ENCODE assay signal across 19 cellular contexts in the genomic region with DNA sequence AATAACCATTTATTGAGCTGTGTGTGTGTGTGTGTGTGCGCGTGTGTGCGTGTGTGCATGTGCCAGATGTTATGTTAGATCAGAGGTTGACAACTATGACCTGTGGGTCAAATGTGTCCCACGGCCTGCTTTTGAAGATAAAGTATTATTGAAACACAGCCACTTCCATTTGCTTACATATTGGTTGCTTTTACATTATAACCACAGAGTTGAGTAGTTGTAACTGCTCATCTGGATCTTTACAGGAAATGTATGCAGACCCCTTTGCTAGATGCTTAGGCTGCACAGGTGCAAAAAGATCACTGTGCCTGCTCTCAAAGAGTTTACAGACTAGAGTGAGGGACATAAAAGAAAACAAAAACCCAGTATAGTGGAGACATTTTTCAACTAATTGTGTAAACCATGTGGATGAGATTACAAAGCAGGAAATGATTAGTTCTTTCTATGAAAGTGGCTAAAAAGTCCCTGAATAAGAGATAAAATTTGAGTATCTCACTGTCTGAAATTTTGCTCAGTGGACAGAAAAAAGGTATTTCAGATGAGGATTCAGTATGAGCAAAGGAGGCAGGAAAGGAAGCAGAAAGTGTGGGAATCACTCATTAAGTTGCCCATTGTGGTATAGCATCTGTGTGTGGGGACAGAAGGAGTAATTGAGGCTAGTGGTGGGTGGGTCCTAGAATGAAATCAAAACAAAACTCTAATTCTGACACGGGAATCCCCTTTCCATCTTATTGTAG.
DNase-seq lines count a peak whose midpoint lies in the region; ATAC-seq and TF ChIP-seq lines count a peak whose summit lies in the region.
"Had no signal": no experiment of that assay in that cellular context is flagged by ENCODE, and none has a peak within 500 bp of the region (broad histone marks: within the 10 kb centered on the region; RNA-seq: fewer than 3 reads in every experiment).

No MANE protein-coding gene starts in this region.

- no peak overlapping the region for H3K4me2 ChIP-seq in H9 (ENCODE audit: insufficient read depth, insufficient read length, low read length)

- H2AFZ ChIP-seq in H9 (ENCODE audit: low read length), result no peak overlapping the region
- H2AFZ ChIP-seq: parathyroid adenoma had no signal

- no peak overlapping the region for H2BK12ac ChIP-seq in H9 (ENCODE audit: insufficient read length, low read depth, low read length)

- ATAC-seq in GM18907 (IDR thresholded peaks at IDR 0.05; ENCODE audit: unreplicated experiment) (peak; percentile 53), HG02884 (IDR thresholded peaks at IDR 0.05; ENCODE audit: unreplicated experiment) (peak; percentile 69)
- ATAC-seq in stimulated activated effector memory CD8-positive, alpha-beta T cell treated with anti-CD3 and anti-CD28 coated beads, Interleukin-12 subunit alpha, Interleukin-12 subunit beta, amount 100 ng/mL, for 72 hours, result peak; percentile 95
- ATAC-seq: mucosa of descending colon had no signal

- H2AK5ac ChIP-seq in H9 (ENCODE audit: insufficient read length, low read length), result no peak overlapping the region

- H3K79me2 ChIP-seq in H9 (ENCODE audit: insufficient read depth, low read length), result no peaks in the 10 kb centered on the region
- H3K79me2 ChIP-seq: parathyroid adenoma had no signal

- H2BK5ac ChIP-seq in H9 (ENCODE audit: insufficient read length, low read length), result no peak overlapping the region

- TF ChIP-seq CTCF in GM13976 (IDR thresholded peaks at IDR 0.05; ENCODE audit: borderline replicate concordance, control extremely low read depth, extremely low read depth, insufficient read depth, missing control alignments), result no peak
- no peak for TF ChIP-seq CTCF in H9 (conservative IDR thresholded peaks at IDR 0.05)

- H3K23me2 ChIP-seq in H9 (ENCODE audit: insufficient read length, low read depth, low read length, poor library complexity, severe bottlenecking), result no peaks in the 10 kb centered on the region

- no peak overlapping the region for H3K18ac ChIP-seq in H9 (ENCODE audit: insufficient read length, low read depth, low read length)

- H3K9ac ChIP-seq in H9 (ENCODE audit: extremely low read depth, insufficient read length, low read length), result no peak overlapping the region
- H3K9ac ChIP-seq: parathyroid adenoma had no signal

- no peak overlapping the region for H3K27ac Mint-ChIP-seq in stimulated activated effector memory CD8-positive, alpha-beta T cell treated with anti-CD3 and anti-CD28 coated beads, Interleukin-12 subunit alpha, Interleukin-12 subunit beta, amount 100 ng/mL, for 72 hours
- H3K27ac Mint-ChIP-seq in H9, result no peak overlapping the region
- H3K27ac Mint-ChIP-seq: activated B cell treated with CpG ODN at 0.5 μM for 24 hours had no signal

- H3K9me3 Mint-ChIP-seq in stimulated activated effector memory CD8-positive, alpha-beta T cell treated with anti-CD3 and anti-CD28 coated beads, Interleukin-12 subunit alpha, Interleukin-12 subunit beta, amount 100 ng/mL, for 72 hours, result no peaks in the 10 kb centered on the region
- no peaks in the 10 kb centered on the region for H3K9me3 Mint-ChIP-seq in H9
- H3K9me3 Mint-ChIP-seq: activated B cell treated with CpG ODN at 0.5 μM for 24 hours had no signal

- no peaks in the 10 kb centered on the region for H3K27me3 Mint-ChIP-seq in H9 (ENCODE audit: low read depth)

- H4K91ac ChIP-seq in H9 (ENCODE audit: insufficient read length, low read depth, low read length), result no peak overlapping the region

- peaks cover 9% of the 10 kb centered on the region for H3K4me1 Mint-ChIP-seq in stimulated activated effector memory CD8-positive, alpha-beta T cell treated with anti-CD3 and anti-CD28 coated beads, Interleukin-12 subunit alpha, Interleukin-12 subunit beta, amount 100 ng/mL, for 72 hours
- no peaks in the 10 kb centered on the region for H3K4me1 Mint-ChIP-seq in H9

- DNase-seq in GM13976 (ENCODE audit: low spot score) (peak; percentile 39), NCI-H1694 treated with DMSO at 0.1 percent for 48 hours (lab: John Stamatoyannopoulos, UW) (no peak), H9 (no peak)
- DNase-seq in stimulated activated effector memory CD8-positive, alpha-beta T cell treated with anti-CD3 and anti-CD28 coated beads, Interleukin-12 subunit alpha, Interleukin-12 subunit beta, amount 100 ng/mL, for 72 hours (ENCODE audit: low spot score in 2 of 2), result peak in 1 of 2 donors; percentile 59
- DNase-seq in effector memory CD4-positive, alpha-beta T cell, result no peak
- DNase-seq: activated B cell treated with CpG ODN at 0.5 μM for 24 hours; activated CD8-positive, alpha-beta memory T cell treated with anti-CD3 and anti-CD28 coated beads, Interleukin-2, amount 50 U/mL, for 4 hours; C1 segment of cervical spinal cord; DND-41; effector CD4-positive, alpha-beta T cell; hypothalamus; mucosa of descending colon; NCI-H1092; small intestine; stomach had no signal

- no peaks in the 10 kb centered on the region for H3K36me3 Mint-ChIP-seq in stimulated activated effector memory CD8-positive, alpha-beta T cell treated with anti-CD3 and anti-CD28 coated beads, Interleukin-12 subunit alpha, Interleukin-12 subunit beta, amount 100 ng/mL, for 72 hours
- no peaks in the 10 kb centered on the region for H3K36me3 Mint-ChIP-seq in H9 (ENCODE audit: insufficient read depth in 1 of 3, low read depth in 3 of 3)

- H3K4me3 Mint-ChIP-seq in stimulated activated effector memory CD8-positive, alpha-beta T cell treated with anti-CD3 and anti-CD28 coated beads, Interleukin-12 subunit alpha, Interleukin-12 subunit beta, amount 100 ng/mL, for 72 hours, result no peak overlapping the region
- no peak overlapping the region for H3K4me3 Mint-ChIP-seq in H9
- H3K4me3 Mint-ChIP-seq: activated B cell treated with CpG ODN at 0.5 μM for 24 hours had no signal

- H4K20me1 ChIP-seq in H9 (ENCODE audit: control insufficient read depth, insufficient read depth, insufficient read length), result no peaks in the 10 kb centered on the region

- no peak overlapping the region for H2BK20ac ChIP-seq in H9 (ENCODE audit: low read depth, low read length, poor library complexity, severe bottlenecking)

- no peaks in the 10 kb centered on the region for H3K4me1 ChIP-seq in effector memory CD4-positive, alpha-beta T cell (ENCODE audit: control insufficient read depth, insufficient read depth, low read length, poor library complexity, severe bottlenecking)
- no peaks in the 10 kb centered on the region for H3K4me1 ChIP-seq in H9 (ENCODE audit: insufficient read depth, low read length)
- H3K4me1 ChIP-seq: parathyroid adenoma, stomach had no signal

- no peak overlapping the region for H3K23ac ChIP-seq in H9 (ENCODE audit: insufficient read length, low read depth, low read length)

- H4K5ac ChIP-seq in H9 (ENCODE audit: insufficient read length, low read depth, low read length), result no peak overlapping the region

- in situ Hi-C loops in GM13976 (cut with MboI; ENCODE audit: low sequenced_read_pairs, unreplicated experiment), result no loop called here

- no peaks in the 10 kb centered on the region for H3K79me1 ChIP-seq in H9 (ENCODE audit: insufficient read depth, low read depth, low read length, poor library complexity, severe bottlenecking)

- no peaks in the 10 kb centered on the region for H3K9me3 ChIP-seq in effector memory CD4-positive, alpha-beta T cell (ENCODE audit: control insufficient read depth, low read length)
- no peaks in the 10 kb centered on the region for H3K9me3 ChIP-seq in H9 (ENCODE audit: control insufficient read depth, low read depth, low read length)
- H3K9me3 ChIP-seq: mucosa of descending colon, stomach had no signal

- H4K8ac ChIP-seq in H9 (replicated peaks; ENCODE audit: insufficient read length, low read depth, low read length), result no peak overlapping the region

- H3K27me3 ChIP-seq in effector memory CD4-positive, alpha-beta T cell (replicated peaks; ENCODE audit: control insufficient read depth, insufficient read depth, low read length, poor library complexity, severe bottlenecking), result no peaks in the 10 kb centered on the region
- no peaks in the 10 kb centered on the region for H3K27me3 ChIP-seq in H9 (ENCODE audit: insufficient read depth, low read length)
- H3K27me3 ChIP-seq: stomach had no signal

- H3K4ac ChIP-seq in H9 (ENCODE audit: low read depth, low read length), result no peak overlapping the region

- H3K14ac ChIP-seq in H9 (ENCODE audit: insufficient read depth, low read length), result no peak overlapping the region

- no peaks in the 10 kb centered on the region for H3K36me3 ChIP-seq in effector memory CD4-positive, alpha-beta T cell (ENCODE audit: control insufficient read depth, insufficient read depth, low read length)
- H3K36me3 ChIP-seq: stomach had no signal

- no peak overlapping the region for H3K27ac ChIP-seq in effector memory CD4-positive, alpha-beta T cell (ENCODE audit: insufficient read depth, low read length, poor library complexity, severe bottlenecking)
- no peak overlapping the region for H3K27ac ChIP-seq in H9 (ENCODE audit: insufficient read length, low read depth, low read length)
- H3K27ac ChIP-seq: parathyroid adenoma, RWPE1, stomach had no signal

- no peak overlapping the region for H2BK120ac ChIP-seq in H9 (ENCODE audit: low read depth, low read length, poor library complexity, severe bottlenecking)

- H3T11ph ChIP-seq in H9 (ENCODE audit: low read length), result no peak overlapping the region

- H2BK15ac ChIP-seq in H9 (ENCODE audit: low read depth, low read length), result no peak overlapping the region

- H3K56ac ChIP-seq in H9 (ENCODE audit: insufficient read length, low read depth, low read length), result no peak overlapping the region

- WGBS in H9 (ENCODE audit: extremely low coverage, insufficient read length, low lambda C conversion rate), result no CpG with 5 or more reads among the region's 5 CpGs

- H3K4me3 ChIP-seq in effector memory CD4-positive, alpha-beta T cell (ENCODE audit: insufficient read depth, low read depth, low read length, poor library complexity, severe bottlenecking), result no peak overlapping the region
- H3K4me3 ChIP-seq: mucosa of descending colon, stomach had no signal
